Comparison of ENCODE assay signal across 11 cellular contexts in the genomic region with DNA sequence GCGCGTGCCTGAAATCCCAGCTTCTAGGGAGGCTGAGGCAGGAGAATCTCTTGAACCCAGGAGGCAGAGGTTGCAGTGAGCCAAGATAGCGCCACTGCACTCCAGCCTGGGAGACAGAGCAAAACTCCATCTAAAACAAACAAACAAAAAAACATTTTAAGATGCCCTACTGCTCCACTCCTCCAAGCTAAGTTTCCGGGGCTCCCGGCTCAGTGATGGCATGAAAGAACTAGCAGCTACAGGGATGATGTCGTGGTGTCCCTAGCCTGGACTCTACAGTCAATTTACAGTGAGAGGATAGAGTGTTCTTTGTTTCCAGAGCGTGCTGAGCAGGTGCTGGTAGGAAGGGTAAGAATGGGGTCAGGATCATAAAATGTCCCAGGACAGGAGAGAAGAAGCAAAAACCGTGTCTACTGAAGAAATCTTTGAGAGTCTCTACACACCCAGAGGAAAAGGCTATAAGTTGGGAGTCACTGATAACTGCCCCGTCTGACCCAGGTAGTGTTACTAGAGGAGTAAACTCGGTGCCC. TPM values are rescaled to one million over a fixed set of nuclear protein-coding genes. Genes with fewer than 3 reads are reported as not detected.
DNase-seq lines count a peak whose midpoint lies in the region; ATAC-seq, FAIRE-seq and TF ChIP-seq lines count a peak whose summit lies in the region.
"Had no signal": no experiment of that assay in that cellular context is flagged by ENCODE, and none has a peak within 500 bp of the region (broad histone marks: within the 10 kb centered on the region; RNA-seq: fewer than 3 reads in every experiment).

No MANE protein-coding gene starts in this region.

- TF ChIP-seq RAD21 in A549 (conservative IDR thresholded peaks at IDR 0.05 in 1 of 2, IDR thresholded peaks at IDR 0.05 in 1 of 2): no peak

- H3K4me3 ChIP-seq in A549: 0 out of 3 replicates have a peak overlapping the region, but pooled peaks have one; percentile 55
- no peak overlapping the region for H3K4me3 ChIP-seq in DND-41 (ENCODE audit: low read depth in 1 of 2, low read length in 2 of 2)

- POLR2A ChIA-PET in A549 (lab: Yijun Ruan, JAX): interaction anchor here (1.5 to 3.0 kb wide), 3 partner anchors 15 to 85 kb away, joined by 7 to 63 read pairs (median 34); a partner anchor contains a TSS

- no peak for TF ChIP-seq CTCF in A549 (IDR thresholded peaks at IDR 0.05)
- no peak for TF ChIP-seq CTCF in DND-41 (IDR thresholded peaks at IDR 0.05; ENCODE audit: borderline replicate concordance, extremely low read depth, low read length, poor library complexity, severe bottlenecking)

- DNase-seq in A549 (ENCODE audit: low read depth in 1 of 2, low spot score in 1 of 2): no peak
- DNase-seq in DND-41: no peak
- DNase-seq in medulla oblongata (ENCODE audit: extremely low spot score): peak; percentile 52
- DNase-seq in GF-D8 (lab: John Stamatoyannopoulos, UW): no peak
- DNase-seq in NCI-H1105 (lab: John Stamatoyannopoulos, UW): no peak
- DNase-seq in GM03348 (ENCODE audit: low spot score): no peak
- no peak for DNase-seq in NCI-H748 (lab: John Stamatoyannopoulos, UW; ENCODE audit: unreplicated experiment)
- DNase-seq: activated CD8-positive, alpha-beta memory T cell treated with anti-CD3 and anti-CD28 coated beads, Interleukin-2, amount 50 U/mL, for 4 hours; NCI-H1436 treated with DMSO at 0.1 percent for 48 hours had no signal

- no peak for TF ChIP-seq EP300 in A549 (IDR thresholded peaks at IDR 0.05)

- no peak overlapping the region for H3K27ac ChIP-seq in A549
- no peak overlapping the region for H3K27ac ChIP-seq in DND-41 (ENCODE audit: low read length)

- peak overlapping the region; percentile 86 for H3K4me3 Mint-ChIP-seq in activated T-helper 17 cell treated with anti-CD3 and anti-CD28 coated beads, Interleukin-2, amount 50 U/mL, for 72 hours

- peaks cover 4% of the 10 kb centered on the region for H3K4me1 Mint-ChIP-seq in activated T-helper 17 cell treated with anti-CD3 and anti-CD28 coated beads, Interleukin-2, amount 50 U/mL, for 72 hours

- FAIRE-seq in A549 (lab: Jason Lieb, UNC): no peak
- FAIRE-seq: keratinocyte had no signal

- no peak overlapping the region for H3K27ac Mint-ChIP-seq in activated T-helper 17 cell treated with anti-CD3 and anti-CD28 coated beads, Interleukin-2, amount 50 U/mL, for 72 hours

- H4K20me1 ChIP-seq in DND-41 (ENCODE audit: insufficient read depth, low read length): peaks cover 7% of the 10 kb centered on the region; the same call in 1 of the 2 replicates

- WGBS in A549 (ENCODE audit: missing lambda C conversion rate): 87% methylated on average over 10 of the region's 10 CpGs

- TF ChIP-seq POLR2A in A549 (IDR thresholded peaks at IDR 0.05; ENCODE audit: low read length): no peak

- CTCF ChIA-PET in A549 (lab: Yijun Ruan, JAX): interaction anchor here (1.2 to 1.8 kb wide), 2 partner anchors 14 to 31 kb away, joined by 5 to 6 read pairs; no protein-coding TSS in a partner anchor

- H3K4me2 ChIP-seq in A549: peak overlapping the region; percentile 91
- peak overlapping the region; percentile 66 for H3K4me2 ChIP-seq in DND-41 (ENCODE audit: insufficient read depth, low read length)

- H3K27me3 ChIP-seq in DND-41 (ENCODE audit: insufficient read depth, low read length, poor library complexity): no peaks in the 10 kb centered on the region

- H3K79me2 ChIP-seq in DND-41 (ENCODE audit: insufficient read depth, low read length): peaks cover 23% of the 10 kb centered on the region

- peak overlapping the region; percentile 60; the same call in 1 of the 2 replicates for H3K9ac ChIP-seq in DND-41 (ENCODE audit: low read depth, low read length)

- H3K27me3 Mint-ChIP-seq in activated T-helper 17 cell treated with anti-CD3 and anti-CD28 coated beads, Interleukin-2, amount 50 U/mL, for 72 hours: no peaks in the 10 kb centered on the region

- no peak for ATAC-seq in A549
- ATAC-seq in DND-41 (ENCODE audit: insufficient read depth, low read depth): no peak
- no peak for ATAC-seq in activated T-helper 17 cell treated with anti-CD3 and anti-CD28 coated beads, Interleukin-2, amount 50 U/mL, for 72 hours (replicated peaks)

- no peak overlapping the region for H2AFZ ChIP-seq in DND-41 (ENCODE audit: low read depth, low read length)

- no peaks in the 10 kb centered on the region for H3K9me3 ChIP-seq in A549
- H3K9me3 ChIP-seq in DND-41 (ENCODE audit: insufficient read depth, low read length, severe bottlenecking): no peaks in the 10 kb centered on the region

- no peaks in the 10 kb centered on the region for H3K9me3 Mint-ChIP-seq in activated T-helper 17 cell treated with anti-CD3 and anti-CD28 coated beads, Interleukin-2, amount 50 U/mL, for 72 hours

- peaks cover 16% of the 10 kb centered on the region for H3K36me3 ChIP-seq in DND-41 (ENCODE audit: insufficient read depth, low read length)

- H3K4me1 ChIP-seq in A549 (peaks cover 11% of the 10 kb centered on the region; the same call in 1 of the 3 replicates), DND-41 (ENCODE audit: insufficient read depth, low read length) (peaks cover 28% of the 10 kb centered on the region)

- peaks cover 9% of the 10 kb centered on the region for H3K36me3 Mint-ChIP-seq in activated T-helper 17 cell treated with anti-CD3 and anti-CD28 coated beads, Interleukin-2, amount 50 U/mL, for 72 hours (ENCODE audit: low read depth)

TF ChIP-seq in A549, 52 proteins besides CTCF, POLR2A, EP300 and RAD21 (continues in another document):
- no peak for TF ChIP-seq EHF (CRISPR knock-in tag; IDR thresholded peaks at IDR 0.05)
- no peak for TF ChIP-seq RNF2 (IDR thresholded peaks at IDR 0.05; ENCODE audit: borderline replicate concordance, low read depth)
- TF ChIP-seq EHMT2 (IDR thresholded peaks at IDR 0.05; ENCODE audit: low read depth): no peak
- TF ChIP-seq MAFK (IDR thresholded peaks at IDR 0.05; ENCODE audit: partially characterized antibody): no peak
- TF ChIP-seq HEYL (CRISPR knock-in tag; IDR thresholded peaks at IDR 0.05): no peak
- TF ChIP-seq, protein P1, sequence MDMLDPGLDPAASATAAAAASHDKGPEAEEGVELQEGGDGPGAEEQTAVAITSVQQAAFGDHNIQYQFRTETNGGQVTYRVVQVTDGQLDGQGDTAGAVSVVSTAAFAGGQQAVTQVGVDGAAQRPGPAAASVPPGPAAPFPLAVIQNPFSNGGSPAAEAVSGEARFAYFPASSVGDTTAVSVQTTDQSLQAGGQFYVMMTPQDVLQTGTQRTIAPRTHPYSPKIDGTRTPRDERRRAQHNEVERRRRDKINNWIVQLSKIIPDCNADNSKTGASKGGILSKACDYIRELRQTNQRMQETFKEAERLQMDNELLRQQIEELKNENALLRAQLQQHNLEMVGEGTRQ (IDR thresholded peaks at IDR 0.05): no peak
- TF ChIP-seq, protein P2, sequence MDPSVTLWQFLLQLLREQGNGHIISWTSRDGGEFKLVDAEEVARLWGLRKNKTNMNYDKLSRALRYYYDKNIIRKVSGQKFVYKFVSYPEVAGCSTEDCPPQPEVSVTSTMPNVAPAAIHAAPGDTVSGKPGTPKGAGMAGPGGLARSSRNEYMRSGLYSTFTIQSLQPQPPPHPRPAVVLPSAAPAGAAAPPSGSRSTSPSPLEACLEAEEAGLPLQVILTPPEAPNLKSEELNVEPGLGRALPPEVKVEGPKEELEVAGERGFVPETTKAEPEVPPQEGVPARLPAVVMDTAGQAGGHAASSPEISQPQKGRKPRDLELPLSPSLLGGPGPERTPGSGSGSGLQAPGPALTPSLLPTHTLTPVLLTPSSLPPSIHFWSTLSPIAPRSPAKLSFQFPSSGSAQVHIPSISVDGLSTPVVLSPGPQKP (IDR thresholded peaks at IDR 0.05; ENCODE audit: low read depth, low read length): no peak

RNA-seq across cellular contexts. Expression of a gene that starts 1.2 kb away (rescaled TPM):
- polyA plus RNA-seq in A549 (2011; rRNA removed) (3.0 and 3.1 TPM in 2 replicates), A549 (2017; fragmentation: RNase III; extraction: RNeasy Plus Mini Kit Qiagen cat#74134 plus additional on column Dnase treatment) (1.4 to 2.2 TPM (median 2.0 TPM) in 3 replicates)
- 1.5 and 2.1 TPM in 2 replicates for polyA plus RNA-seq in A549 (2012; cell fraction: cytosol; rRNA removed)
- 2.5 and 3.1 TPM in 2 replicates for polyA plus RNA-seq in A549 (2012; cell fraction: nucleus; rRNA removed)
- 11.3 and 11.5 TPM in 2 replicates for polyA minus RNA-seq in A549 (2011; rRNA and poly(A)+ RNA removed)
- 10 to 100 TPM; 12.8 to 13.9 TPM for total RNA-seq in activated T-helper 17 cell treated with anti-CD3 and anti-CD28 coated beads, Interleukin-2, amount 50 U/mL, for 72 hours

RNA-seq across cellular contexts. Expression of a gene that starts 6.2 kb away (rescaled TPM):
- 308 and 324 TPM in 2 replicates for polyA plus RNA-seq in A549 (2011; rRNA removed)
- 253 and 265 TPM in 2 replicates for polyA plus RNA-seq in A549 (2012; cell fraction: cytosol; rRNA removed)
- polyA plus RNA-seq in A549 (2012; cell fraction: nucleus; rRNA removed): 117 and 169 TPM in 2 replicates
- polyA plus RNA-seq in A549 (2017; fragmentation: RNase III; extraction: RNeasy Plus Mini Kit Qiagen cat#74134 plus additional on column Dnase treatment): 186 to 199 TPM (median 188 TPM) in 3 replicates
- polyA minus RNA-seq in A549 (2011; rRNA and poly(A)+ RNA removed): 217 and 261 TPM in 2 replicates
- 100 to 1,000 TPM in 1 of 2 donors, 10 to 100 TPM in 1; 92.0 to 114 TPM for total RNA-seq in activated T-helper 17 cell treated with anti-CD3 and anti-CD28 coated beads, Interleukin-2, amount 50 U/mL, for 72 hours

RNA-seq across cellular contexts. Expression of a gene that starts 16.0 kb away (rescaled TPM):
- polyA plus RNA-seq in A549 (2011; rRNA removed) (14.0 and 17.5 TPM in 2 replicates), A549 (2017; fragmentation: RNase III; extraction: RNeasy Plus Mini Kit Qiagen cat#74134 plus additional on column Dnase treatment) (20.8 to 23.5 TPM (median 22.7 TPM) in 3 replicates)
- 21.2 and 24.5 TPM in 2 replicates for polyA plus RNA-seq in A549 (2012; cell fraction: cytosol; rRNA removed)
- 87.4 and 96.2 TPM in 2 replicates for polyA plus RNA-seq in A549 (2012; cell fraction: nucleus; rRNA removed)
- polyA minus RNA-seq in A549 (2011; rRNA and poly(A)+ RNA removed): 21.0 and 26.0 TPM in 2 replicates
- total RNA-seq in activated T-helper 17 cell treated with anti-CD3 and anti-CD28 coated beads, Interleukin-2, amount 50 U/mL, for 72 hours: 10 to 100 TPM; 14.1 to 27.5 TPM

RNA-seq across cellular contexts. Expression of a gene that starts 26.9 kb away (rescaled TPM):
- polyA plus RNA-seq in A549 (2011; rRNA removed) (42.6 and 44.0 TPM in 2 replicates), A549 (2017; fragmentation: RNase III; extraction: RNeasy Plus Mini Kit Qiagen cat#74134 plus additional on column Dnase treatment) (32.6 to 34.1 TPM (median 33.5 TPM) in 3 replicates)
- polyA plus RNA-seq in A549 (2012; cell fraction: cytosol; rRNA removed): 21.7 and 21.9 TPM in 2 replicates
- polyA plus RNA-seq in A549 (2012; cell fraction: nucleus; rRNA removed): 16.7 and 25.4 TPM in 2 replicates
- 20.7 and 27.0 TPM in 2 replicates for polyA minus RNA-seq in A549 (2011; rRNA and poly(A)+ RNA removed)
- 10 to 100 TPM; 49.9 to 56.2 TPM for total RNA-seq in activated T-helper 17 cell treated with anti-CD3 and anti-CD28 coated beads, Interleukin-2, amount 50 U/mL, for 72 hours

RNA-seq across cellular contexts. Expression of a gene that starts 27.9 kb away (rescaled TPM):
- polyA plus RNA-seq in A549 (2011; rRNA removed) (31.4 and 31.6 TPM in 2 replicates), A549 (2017; fragmentation: RNase III; extraction: RNeasy Plus Mini Kit Qiagen cat#74134 plus additional on column Dnase treatment) (71.3 to 79.5 TPM (median 74.4 TPM) in 3 replicates)
- polyA plus RNA-seq in A549 (2012; cell fraction: cytosol; rRNA removed): 18.4 and 20.8 TPM in 2 replicates
- 11.6 and 16.1 TPM in 2 replicates for polyA plus RNA-seq in A549 (2012; cell fraction: nucleus; rRNA removed)
- polyA minus RNA-seq in A549 (2011; rRNA and poly(A)+ RNA removed): 17.1 and 17.8 TPM in 2 replicates
- total RNA-seq in activated T-helper 17 cell treated with anti-CD3 and anti-CD28 coated beads, Interleukin-2, amount 50 U/mL, for 72 hours: 10 to 100 TPM; 54.0 to 60.1 TPM
